In the genomic region with DNA sequence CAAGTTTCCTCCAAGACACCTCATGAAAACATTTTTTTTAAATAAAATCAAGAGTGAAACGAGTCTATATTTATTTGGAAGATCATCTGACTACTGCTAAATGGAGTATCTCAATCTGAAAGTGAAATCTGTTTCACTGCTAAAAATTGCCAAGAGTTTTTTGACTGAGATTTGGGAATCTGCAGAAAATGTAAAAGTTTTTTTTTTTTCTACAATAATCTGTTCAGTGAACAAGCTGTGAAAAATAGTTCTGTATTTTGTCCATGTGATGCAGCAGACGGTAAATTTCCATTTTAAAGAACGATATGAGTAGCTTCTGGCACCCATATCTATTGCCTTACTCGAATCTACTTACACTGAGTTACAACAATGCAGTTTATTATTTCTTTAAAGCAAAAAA, we compare ENCODE assay signal across 10 cellular contexts.
"Had no signal": no experiment of that assay in that cellular context is flagged by ENCODE, and none has a peak within 500 bp of the region (broad histone marks: within the 10 kb centered on the region; RNA-seq: fewer than 3 reads in every experiment).

No MANE protein-coding gene starts in this region.

- H3K4me1 ChIP-seq: HAP-1 had no signal

- ATAC-seq: HCT116, HepG2, K562 had no signal

- DNase-seq: GM23248, GOT3, H7, HFFc6, IMR-90 had no signal

- H3K36me3 ChIP-seq: HAP-1 had no signal

- H3K4me3 ChIP-seq: GM23248, HAP-1, K562 had no signal

- H3K9me3 ChIP-seq: HAP-1 had no signal

- H3K9ac ChIP-seq: GM23248 had no signal

- H3K27ac ChIP-seq: GM23248, HL-60 had no signal

- H2AFZ ChIP-seq: GM23248 had no signal
